8 cellular contexts compared by ENCODE assay signal in the genomic region with DNA sequence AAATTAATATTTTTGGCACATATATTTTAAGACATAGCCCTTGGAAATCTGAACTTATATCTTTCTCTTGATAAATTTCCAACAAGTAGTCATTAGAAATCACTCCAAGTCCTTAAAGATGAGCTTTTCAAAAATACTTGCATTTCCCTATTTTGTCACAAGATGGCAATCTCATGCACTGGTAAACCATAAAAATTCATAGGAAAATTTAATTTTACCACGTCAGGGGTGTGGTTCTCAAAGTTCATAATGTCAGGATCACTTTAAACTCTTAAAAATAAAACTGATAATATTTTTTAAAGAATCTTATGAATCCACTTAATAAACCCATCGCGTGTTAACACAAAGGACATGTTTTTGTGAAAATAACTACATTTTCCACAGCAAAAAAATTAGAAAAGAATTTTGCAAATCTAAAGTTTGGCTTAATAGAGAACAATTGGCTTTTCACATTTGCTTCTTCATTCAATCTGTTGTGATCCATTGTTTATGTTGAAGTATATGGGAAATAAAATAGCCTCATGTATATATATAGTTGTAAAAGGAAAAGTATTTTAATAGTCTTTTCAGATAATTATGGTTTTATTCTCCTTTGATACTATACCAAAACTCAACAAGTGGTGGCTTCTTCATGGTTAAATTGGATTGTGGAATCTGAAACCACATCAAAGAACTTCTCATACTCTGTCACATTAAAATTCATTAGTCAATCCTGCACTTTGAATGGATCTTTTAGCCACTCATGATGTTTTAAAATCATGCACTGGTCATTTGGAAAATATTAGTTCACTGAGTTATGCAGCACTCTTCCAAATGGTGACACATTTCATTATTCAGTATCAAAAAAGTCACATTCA.
DNase-seq lines count a peak whose midpoint lies in the region; ATAC-seq, FAIRE-seq and TF ChIP-seq lines count a peak whose summit lies in the region.

No MANE protein-coding gene starts in this region.

- H4K20me1 ChIP-seq in H9 (ENCODE audit: control insufficient read depth, insufficient read depth, insufficient read length) = no peaks in the 10 kb centered on the region

- no peak overlapping the region for H2AFZ ChIP-seq in H9 (ENCODE audit: low read length)

- no peak overlapping the region for H4K5ac ChIP-seq in H9 (ENCODE audit: insufficient read length, low read depth, low read length)

- H3T11ph ChIP-seq in H9 (ENCODE audit: low read length) = no peak overlapping the region

- no peak overlapping the region for H3K27ac Mint-ChIP-seq in H9

- TF ChIP-seq POLR2A in testis (IDR thresholded peaks at IDR 0.05) = no peak

- peak; percentile 56 for TF ChIP-seq CTCF in AG09309 (IDR thresholded peaks at IDR 0.05; ENCODE audit: control insufficient read depth, insufficient read depth, low read depth, low read length, missing control alignments)
- peak; percentile 82 for TF ChIP-seq CTCF in H9 (conservative IDR thresholded peaks at IDR 0.05)
- peak; percentile 57 for TF ChIP-seq CTCF in foreskin fibroblast (IDR thresholded peaks at IDR 0.05; ENCODE audit: low read depth, low read length)
- TF ChIP-seq CTCF in testis (IDR thresholded peaks at IDR 0.05) = peak; percentile 26 to 76 (median 33)

- H3K4me1 ChIP-seq in H9 (ENCODE audit: insufficient read depth, low read length) = no peaks in the 10 kb centered on the region
- H3K4me1 ChIP-seq in testis = no peaks in the 10 kb centered on the region

- no peak overlapping the region for H3K27ac ChIP-seq in H9 (ENCODE audit: insufficient read length, low read depth, low read length)
- H3K27ac ChIP-seq in testis = no peak overlapping the region

- H2BK20ac ChIP-seq in H9 (ENCODE audit: low read depth, low read length, poor library complexity, severe bottlenecking) = no peak overlapping the region

- intact Hi-C loops in testis (cut with DNase I; ENCODE audit: low total_unique reads) = loop anchor here (10.0 kb wide), 1 partner anchor 940 kb away; no protein-coding TSS in a partner anchor

- WGBS in H9 (ENCODE audit: extremely low coverage, insufficient read length, low lambda C conversion rate) = no CpG with 5 or more reads among the region's 3 CpGs
- WGBS in testis, 2 donors = 52 to 70% methylated on average over 3 of the region's 3 CpGs

- H2BK120ac ChIP-seq in H9 (ENCODE audit: low read depth, low read length, poor library complexity, severe bottlenecking) = no peak overlapping the region

- no peak overlapping the region for H3K18ac ChIP-seq in H9 (ENCODE audit: insufficient read length, low read depth, low read length)

- H3K56ac ChIP-seq in H9 (ENCODE audit: insufficient read length, low read depth, low read length) = no peak overlapping the region

- no peak overlapping the region for H3K4me2 ChIP-seq in H9 (ENCODE audit: insufficient read depth, insufficient read length, low read length)

- H3K9me3 Mint-ChIP-seq in H9 = no peaks in the 10 kb centered on the region

- peak; percentile 4 for DNase-seq in AG09309 (ENCODE audit: low read depth)
- no peak for DNase-seq in H9
- peak; percentile 29 for DNase-seq in RCC 7860 (ENCODE audit: low spot score)
- peak; percentile 2 to 46 for DNase-seq in foreskin fibroblast
- DNase-seq in testis = no peak
- no peak for DNase-seq in ureter (ENCODE audit: low spot score)
- DNase-seq in NCI-H187 treated with DMSO at 0.1 percent for 48 hours (lab: John Stamatoyannopoulos, UW) = no peak

- H3K9ac ChIP-seq in H9 (ENCODE audit: extremely low read depth, insufficient read length, low read length) = no peak overlapping the region

- H3K27me3 Mint-ChIP-seq in H9 (ENCODE audit: low read depth) = peaks cover 7% of the 10 kb centered on the region; the same call in 1 of the 2 replicates

- H3K36me3 ChIP-seq in testis (ENCODE audit: low read depth, missing control alignments) = no peaks in the 10 kb centered on the region

- H3K79me1 ChIP-seq in H9 (ENCODE audit: insufficient read depth, low read depth, low read length, poor library complexity, severe bottlenecking) = no peaks in the 10 kb centered on the region

- H3K9me3 ChIP-seq in H9 (ENCODE audit: control insufficient read depth, low read depth, low read length) (no peaks in the 10 kb centered on the region), testis (no peaks in the 10 kb centered on the region)

- FAIRE-seq in RCC 7860 (lab: Jason Lieb, UNC) = peak; percentile 83

- no peak overlapping the region for H3K4ac ChIP-seq in H9 (ENCODE audit: low read depth, low read length)

- no peak overlapping the region for H2AK5ac ChIP-seq in H9 (ENCODE audit: insufficient read length, low read length)

- no peak overlapping the region for H2BK5ac ChIP-seq in H9 (ENCODE audit: insufficient read length, low read length)

- no peak overlapping the region for H2BK12ac ChIP-seq in H9 (ENCODE audit: insufficient read length, low read depth, low read length)

- H3K4me1 Mint-ChIP-seq in H9 = no peaks in the 10 kb centered on the region

- H3K23me2 ChIP-seq in H9 (ENCODE audit: insufficient read length, low read depth, low read length, poor library complexity, severe bottlenecking) = no peaks in the 10 kb centered on the region

- no peak overlapping the region for H4K8ac ChIP-seq in H9 (replicated peaks; ENCODE audit: insufficient read length, low read depth, low read length)

- H2BK15ac ChIP-seq in H9 (ENCODE audit: low read depth, low read length) = no peak overlapping the region

- H3K4me3 Mint-ChIP-seq in H9 = no peak overlapping the region

- no peak overlapping the region for H4K91ac ChIP-seq in H9 (ENCODE audit: insufficient read length, low read depth, low read length)

- H3K23ac ChIP-seq in H9 (ENCODE audit: insufficient read length, low read depth, low read length) = no peak overlapping the region

- H3K36me3 Mint-ChIP-seq in H9 (ENCODE audit: insufficient read depth in 1 of 3, low read depth in 3 of 3) = no peaks in the 10 kb centered on the region

- no peak overlapping the region for H3K4me3 ChIP-seq in AG09309 (ENCODE audit: control insufficient read depth, low read depth, low read length)
- H3K4me3 ChIP-seq in foreskin fibroblast (ENCODE audit: low read depth in 1 of 2, low read length in 2 of 2) = no peak overlapping the region
- H3K4me3 ChIP-seq in testis = no peak overlapping the region

- H3K14ac ChIP-seq in H9 (ENCODE audit: insufficient read depth, low read length) = no peak overlapping the region

- no peaks in the 10 kb centered on the region for H3K27me3 ChIP-seq in H9 (ENCODE audit: insufficient read depth, low read length)
- no peaks in the 10 kb centered on the region for H3K27me3 ChIP-seq in testis

- no peaks in the 10 kb centered on the region for H3K79me2 ChIP-seq in H9 (ENCODE audit: insufficient read depth, low read length)

- ATAC-seq in GM21526 (IDR thresholded peaks at IDR 0.05; ENCODE audit: low FRiP score, unreplicated experiment) = no peak

Comparison
In these comparisons a context has a peak if more than half of its experiments do, and no peak if none do; other contexts are left out.
1. DNase-seq: peak in AG09309 (single experiment), RCC 7860 (single experiment) and foreskin fibroblast (2 of 2); none in H9 (single experiment), testis (single experiment), ureter (single experiment) and NCI-H187 treated with DMSO at 0.1 percent for 48 hours (single experiment).
2. Peak in every context shown above with its lines, with median percentiles within 50 percentile points of each other: CTCF ChIP-seq.